ENCODE assay signal across 8 cellular contexts in genomic region chr17:17568772-17569195, GRCh38. TPM values are rescaled to one million over a fixed set of nuclear protein-coding genes. Genes with fewer than 3 reads are reported as not detected.
DNase-seq lines count a peak whose midpoint lies in the region; ATAC-seq and TF ChIP-seq lines count a peak whose summit lies in the region.

No MANE protein-coding gene starts in this region.

- H3K9me3 ChIP-seq in aorta (ENCODE audit: control insufficient read depth, low read length) = no peaks in the 10 kb centered on the region

- H3K27me3 ChIP-seq in aorta (ENCODE audit: control insufficient read depth in 1 of 2, insufficient read depth in 2 of 2, low read length in 1 of 2) = no peaks in the 10 kb centered on the region

- 76 to 80% methylated on average over 6 of the region's 6 CpGs for WGBS in aorta, 2 donors

- intact Hi-C loops in aorta (cut with DNase I) = loop anchor here (1.0 to 5.0 kb wide), 3 partner anchors 72 to 211 kb away; partner anchors contain the start of gene RASD1 (in 2 of the 2)

- no peak overlapping the region for H3K27ac ChIP-seq in aorta (ENCODE audit: low read depth in 1 of 2, low read length in 2 of 2)

- ATAC-seq in omental fat pad (ENCODE audit: low FRiP score) (no peak), aorta (ENCODE audit: low FRiP score) (no peak), HG02798 (IDR thresholded peaks at IDR 0.05; ENCODE audit: poor library complexity, unreplicated experiment) (no peak)

- no peak overlapping the region for H3K4me3 ChIP-seq in aorta (ENCODE audit: low read length in 2 of 2)

- no peaks in the 10 kb centered on the region for H3K4me1 ChIP-seq in aorta (ENCODE audit: control insufficient read depth in 1 of 2, insufficient read depth in 2 of 2, low read length in 2 of 2)

- TF ChIP-seq CTCF in omental fat pad (IDR thresholded peaks at IDR 0.05) = no peak

- DNase-seq in activated gamma-delta T cell treated with Interleukin-2 at 50 U/mL for 16 hours (peak; percentile 36), activated gamma-delta T cell (lab: John Stamatoyannopoulos, UW) (no peak), NCI-H82 treated with DMSO at 0.1 percent for 48 hours (lab: John Stamatoyannopoulos, UW; ENCODE audit: unreplicated experiment) (peak; percentile 11), fibroblast of gingiva (ENCODE audit: low read depth) (peak; percentile 22), omental fat pad (ENCODE audit: low spot score) (peak; percentile 61), aorta (peak; percentile 71 to 87)
- peak; percentile 91 for DNase-seq in activated CD8-positive, alpha-beta memory T cell treated with anti-CD3 and anti-CD28 coated beads, Interleukin-2, amount 50 U/mL, for 48 hours

- no peaks in the 10 kb centered on the region for H3K36me3 ChIP-seq in aorta (ENCODE audit: control insufficient read depth in 1 of 2, insufficient read depth in 2 of 2, low read length in 1 of 2)

RNA-seq across cellular contexts. Expression of gene PEMT, which starts 22.7 kb away (rescaled TPM):
- 100 to 1,000 TPM in 1 of 4 donors, 10 to 100 TPM in 3; 32.2 to 181 (median 57.1) TPM for total RNA-seq in omental fat pad
- total RNA-seq in aorta = 10 to 100 TPM; 15.3 to 17.7 TPM
- polyA plus RNA-seq in aorta = 10 to 100 TPM in 1 of 2 donors, 1 to 10 TPM in 1; 4.5 to 23.8 TPM
